1 cellular context compared by ENCODE assay signal in the genomic region with DNA sequence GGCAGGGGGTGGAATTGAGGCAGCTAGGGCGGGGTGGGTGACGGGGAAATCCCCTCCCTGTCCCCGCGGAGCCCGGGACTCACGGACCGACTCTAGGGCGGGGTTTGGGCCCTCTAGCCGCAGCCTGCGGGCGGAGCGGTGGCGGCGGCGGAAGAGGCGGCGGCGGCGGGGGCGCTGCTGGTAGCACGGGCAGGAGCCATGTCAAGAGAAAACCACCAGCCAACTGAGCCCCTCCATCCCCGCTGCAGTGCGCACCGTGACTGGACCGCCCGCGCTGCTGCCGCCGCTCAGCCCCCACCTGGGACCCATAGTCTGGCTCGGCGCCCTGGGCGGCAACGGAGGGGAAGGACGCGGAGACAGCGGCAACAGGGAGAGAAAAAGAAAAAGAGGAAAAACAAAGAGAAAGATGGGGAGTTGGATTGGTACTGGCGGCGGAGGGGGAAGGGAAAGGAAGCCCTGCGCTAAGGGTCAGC.
A peak's percentile ranks its signal among the peaks of the same experiment; 100 is the strongest.
TF ChIP-seq lines count a peak whose summit lies in the region.

No MANE protein-coding gene starts in this region.

TF ChIP-seq in HepG2, 621 proteins besides CTCF, POLR2A, EP300 and RAD21 (continued from another document and continues in another):
- no peak for TF ChIP-seq ONECUT2 (CRISPR knock-in tag; IDR thresholded peaks at IDR 0.05)
- TF ChIP-seq, protein P1, sequence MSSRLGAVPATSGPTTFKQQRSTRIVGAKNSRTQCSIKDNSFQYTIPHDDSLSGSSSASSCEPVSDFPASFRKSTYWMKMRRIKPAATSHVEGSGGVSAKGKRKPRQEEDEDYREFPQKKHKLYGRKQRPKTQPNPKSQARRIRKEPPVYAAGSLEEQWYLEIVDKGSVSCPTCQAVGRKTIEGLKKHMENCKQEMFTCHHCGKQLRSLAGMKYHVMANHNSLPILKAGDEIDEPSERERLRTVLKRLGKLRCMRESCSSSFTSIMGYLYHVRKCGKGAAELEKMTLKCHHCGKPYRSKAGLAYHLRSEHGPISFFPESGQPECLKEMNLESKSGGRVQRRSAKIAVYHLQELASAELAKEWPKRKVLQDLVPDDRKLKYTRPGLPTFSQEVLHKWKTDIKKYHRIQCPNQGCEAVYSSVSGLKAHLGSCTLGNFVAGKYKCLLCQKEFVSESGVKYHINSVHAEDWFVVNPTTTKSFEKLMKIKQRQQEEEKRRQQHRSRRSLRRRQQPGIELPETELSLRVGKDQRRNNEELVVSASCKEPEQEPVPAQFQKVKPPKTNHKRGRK (CRISPR knock-in tag; IDR thresholded peaks at IDR 0.05), result 0 out of 2 replicates have a peak, but pooled peaks have one; percentile 59
- TF ChIP-seq ARNT2 (CRISPR knock-in tag; IDR thresholded peaks at IDR 0.05; ENCODE audit: low read depth), result no peak; the same call in none of the 2 replicates
- peak; percentile 47; the same call in 1 of the 2 replicates for TF ChIP-seq MTA1 (CRISPR knock-in tag; IDR thresholded peaks at IDR 0.05; ENCODE audit: borderline replicate concordance)
- no peak for TF ChIP-seq THAP11 (CRISPR knock-in tag; IDR thresholded peaks at IDR 0.05)
- TF ChIP-seq, protein P2, sequence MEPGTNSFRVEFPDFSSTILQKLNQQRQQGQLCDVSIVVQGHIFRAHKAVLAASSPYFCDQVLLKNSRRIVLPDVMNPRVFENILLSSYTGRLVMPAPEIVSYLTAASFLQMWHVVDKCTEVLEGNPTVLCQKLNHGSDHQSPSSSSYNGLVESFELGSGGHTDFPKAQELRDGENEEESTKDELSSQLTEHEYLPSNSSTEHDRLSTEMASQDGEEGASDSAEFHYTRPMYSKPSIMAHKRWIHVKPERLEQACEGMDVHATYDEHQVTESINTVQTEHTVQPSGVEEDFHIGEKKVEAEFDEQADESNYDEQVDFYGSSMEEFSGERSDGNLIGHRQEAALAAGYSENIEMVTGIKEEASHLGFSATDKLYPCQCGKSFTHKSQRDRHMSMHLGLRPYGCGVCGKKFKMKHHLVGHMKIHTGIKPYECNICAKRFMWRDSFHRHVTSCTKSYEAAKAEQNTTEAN (CRISPR knock-in tag; conservative IDR thresholded peaks at IDR 0.05), result 0 out of 2 replicates have a peak, but pooled peaks have one; percentile 8
- no peak for TF ChIP-seq ZNF792 (CRISPR knock-in tag; IDR thresholded peaks at IDR 0.05)
- TF ChIP-seq PAF1 (CRISPR knock-in tag; IDR thresholded peaks at IDR 0.05), result no peak
- TF ChIP-seq ZNF629 (CRISPR knock-in tag; conservative IDR thresholded peaks at IDR 0.05), result no peak
- TF ChIP-seq, protein P3, sequence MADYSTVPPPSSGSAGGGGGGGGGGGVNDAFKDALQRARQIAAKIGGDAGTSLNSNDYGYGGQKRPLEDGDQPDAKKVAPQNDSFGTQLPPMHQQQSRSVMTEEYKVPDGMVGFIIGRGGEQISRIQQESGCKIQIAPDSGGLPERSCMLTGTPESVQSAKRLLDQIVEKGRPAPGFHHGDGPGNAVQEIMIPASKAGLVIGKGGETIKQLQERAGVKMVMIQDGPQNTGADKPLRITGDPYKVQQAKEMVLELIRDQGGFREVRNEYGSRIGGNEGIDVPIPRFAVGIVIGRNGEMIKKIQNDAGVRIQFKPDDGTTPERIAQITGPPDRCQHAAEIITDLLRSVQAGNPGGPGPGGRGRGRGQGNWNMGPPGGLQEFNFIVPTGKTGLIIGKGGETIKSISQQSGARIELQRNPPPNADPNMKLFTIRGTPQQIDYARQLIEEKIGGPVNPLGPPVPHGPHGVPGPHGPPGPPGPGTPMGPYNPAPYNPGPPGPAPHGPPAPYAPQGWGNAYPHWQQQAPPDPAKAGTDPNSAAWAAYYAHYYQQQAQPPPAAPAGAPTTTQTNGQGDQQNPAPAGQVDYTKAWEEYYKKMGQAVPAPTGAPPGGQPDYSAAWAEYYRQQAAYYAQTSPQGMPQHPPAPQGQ (CRISPR knock-in tag; IDR thresholded peaks at IDR 0.05; ENCODE audit: borderline replicate concordance), result no peak
- TF ChIP-seq ZNF292 (CRISPR knock-in tag; IDR thresholded peaks at IDR 0.05; ENCODE audit: borderline replicate concordance, low read depth), result no peak
- peak; percentile 47; the same call in 1 of the 2 replicates for TF ChIP-seq EED (CRISPR knock-in tag; IDR thresholded peaks at IDR 0.05)
- no peak for TF ChIP-seq FOXA1 (IDR thresholded peaks at IDR 0.05)
- TF ChIP-seq FOXA1 (CRISPR knock-in tag; IDR thresholded peaks at IDR 0.05), result no peak
- TF ChIP-seq FOXP1 (IDR thresholded peaks at IDR 0.05), result no peak
- TF ChIP-seq FOXP1 (CRISPR knock-in tag; IDR thresholded peaks at IDR 0.05), result no peak
- no peak for TF ChIP-seq ZFYVE20 (CRISPR knock-in tag; IDR thresholded peaks at IDR 0.05; ENCODE audit: borderline replicate concordance, low read depth)
- no peak for TF ChIP-seq ZFP1 (CRISPR knock-in tag; IDR thresholded peaks at IDR 0.05)
- no peak for TF ChIP-seq NFYC (CRISPR knock-in tag; IDR thresholded peaks at IDR 0.05)
- TF ChIP-seq, protein P4, sequence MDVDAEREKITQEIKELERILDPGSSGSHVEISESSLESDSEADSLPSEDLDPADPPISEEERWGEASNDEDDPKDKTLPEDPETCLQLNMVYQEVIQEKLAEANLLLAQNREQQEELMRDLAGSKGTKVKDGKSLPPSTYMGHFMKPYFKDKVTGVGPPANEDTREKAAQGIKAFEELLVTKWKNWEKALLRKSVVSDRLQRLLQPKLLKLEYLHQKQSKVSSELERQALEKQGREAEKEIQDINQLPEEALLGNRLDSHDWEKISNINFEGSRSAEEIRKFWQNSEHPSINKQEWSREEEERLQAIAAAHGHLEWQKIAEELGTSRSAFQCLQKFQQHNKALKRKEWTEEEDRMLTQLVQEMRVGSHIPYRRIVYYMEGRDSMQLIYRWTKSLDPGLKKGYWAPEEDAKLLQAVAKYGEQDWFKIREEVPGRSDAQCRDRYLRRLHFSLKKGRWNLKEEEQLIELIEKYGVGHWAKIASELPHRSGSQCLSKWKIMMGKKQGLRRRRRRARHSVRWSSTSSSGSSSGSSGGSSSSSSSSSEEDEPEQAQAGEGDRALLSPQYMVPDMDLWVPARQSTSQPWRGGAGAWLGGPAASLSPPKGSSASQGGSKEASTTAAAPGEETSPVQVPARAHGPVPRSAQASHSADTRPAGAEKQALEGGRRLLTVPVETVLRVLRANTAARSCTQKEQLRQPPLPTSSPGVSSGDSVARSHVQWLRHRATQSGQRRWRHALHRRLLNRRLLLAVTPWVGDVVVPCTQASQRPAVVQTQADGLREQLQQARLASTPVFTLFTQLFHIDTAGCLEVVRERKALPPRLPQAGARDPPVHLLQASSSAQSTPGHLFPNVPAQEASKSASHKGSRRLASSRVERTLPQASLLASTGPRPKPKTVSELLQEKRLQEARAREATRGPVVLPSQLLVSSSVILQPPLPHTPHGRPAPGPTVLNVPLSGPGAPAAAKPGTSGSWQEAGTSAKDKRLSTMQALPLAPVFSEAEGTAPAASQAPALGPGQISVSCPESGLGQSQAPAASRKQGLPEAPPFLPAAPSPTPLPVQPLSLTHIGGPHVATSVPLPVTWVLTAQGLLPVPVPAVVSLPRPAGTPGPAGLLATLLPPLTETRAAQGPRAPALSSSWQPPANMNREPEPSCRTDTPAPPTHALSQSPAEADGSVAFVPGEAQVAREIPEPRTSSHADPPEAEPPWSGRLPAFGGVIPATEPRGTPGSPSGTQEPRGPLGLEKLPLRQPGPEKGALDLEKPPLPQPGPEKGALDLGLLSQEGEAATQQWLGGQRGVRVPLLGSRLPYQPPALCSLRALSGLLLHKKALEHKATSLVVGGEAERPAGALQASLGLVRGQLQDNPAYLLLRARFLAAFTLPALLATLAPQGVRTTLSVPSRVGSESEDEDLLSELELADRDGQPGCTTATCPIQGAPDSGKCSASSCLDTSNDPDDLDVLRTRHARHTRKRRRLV (CRISPR knock-in tag; IDR thresholded peaks at IDR 0.05), result no peak
- TF ChIP-seq MYNN (CRISPR knock-in tag; IDR thresholded peaks at IDR 0.05; ENCODE audit: low read depth), result no peak
- TF ChIP-seq KDM5A (IDR thresholded peaks at IDR 0.05; ENCODE audit: borderline replicate concordance, low read length), result peak; percentile 75; the same call in 1 of the 2 replicates
- TF ChIP-seq, protein P5, sequence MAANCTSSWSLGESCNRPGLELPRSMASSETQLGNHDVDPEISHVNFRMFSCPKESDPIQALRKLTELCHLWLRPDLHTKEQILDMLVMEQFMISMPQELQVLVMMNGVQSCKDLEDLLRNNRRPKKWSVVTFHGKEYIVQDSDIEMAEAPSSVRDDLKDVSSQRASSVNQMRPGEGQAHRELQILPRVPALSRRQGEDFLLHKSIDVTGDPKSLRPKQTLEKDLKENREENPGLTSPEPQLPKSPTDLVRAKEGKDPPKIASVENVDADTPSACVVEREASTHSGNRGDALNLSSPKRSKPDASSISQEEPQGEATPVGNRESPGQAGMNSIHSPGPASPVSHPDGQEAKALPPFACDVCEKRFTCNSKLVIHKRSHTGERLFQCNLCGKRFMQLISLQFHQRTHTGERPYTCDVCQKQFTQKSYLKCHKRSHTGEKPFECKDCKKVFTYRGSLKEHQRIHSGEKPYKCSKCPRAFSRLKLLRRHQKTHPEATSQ (CRISPR knock-in tag; IDR thresholded peaks at IDR 0.05; ENCODE audit: borderline replicate concordance), result no peak
- no peak for TF ChIP-seq GFI1 (CRISPR knock-in tag; IDR thresholded peaks at IDR 0.05; ENCODE audit: borderline replicate concordance)
- peak; percentile 93 for TF ChIP-seq RBM39 (IDR thresholded peaks at IDR 0.05; ENCODE audit: low read depth, low read length, poor library complexity, severe bottlenecking)
- TF ChIP-seq ZNF496 (CRISPR knock-in tag; IDR thresholded peaks at IDR 0.05; ENCODE audit: insufficient replicate concordance), result no peak
- TF ChIP-seq, protein P6, sequence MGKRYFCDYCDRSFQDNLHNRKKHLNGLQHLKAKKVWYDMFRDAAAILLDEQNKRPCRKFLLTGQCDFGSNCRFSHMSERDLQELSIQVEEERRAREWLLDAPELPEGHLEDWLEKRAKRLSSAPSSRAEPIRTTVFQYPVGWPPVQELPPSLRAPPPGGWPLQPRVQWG (CRISPR knock-in tag; IDR thresholded peaks at IDR 0.05; ENCODE audit: borderline replicate concordance, low read depth), result no peak
- no peak for TF ChIP-seq TEAD2 (CRISPR knock-in tag; IDR thresholded peaks at IDR 0.05)
- TF ChIP-seq, protein P7, sequence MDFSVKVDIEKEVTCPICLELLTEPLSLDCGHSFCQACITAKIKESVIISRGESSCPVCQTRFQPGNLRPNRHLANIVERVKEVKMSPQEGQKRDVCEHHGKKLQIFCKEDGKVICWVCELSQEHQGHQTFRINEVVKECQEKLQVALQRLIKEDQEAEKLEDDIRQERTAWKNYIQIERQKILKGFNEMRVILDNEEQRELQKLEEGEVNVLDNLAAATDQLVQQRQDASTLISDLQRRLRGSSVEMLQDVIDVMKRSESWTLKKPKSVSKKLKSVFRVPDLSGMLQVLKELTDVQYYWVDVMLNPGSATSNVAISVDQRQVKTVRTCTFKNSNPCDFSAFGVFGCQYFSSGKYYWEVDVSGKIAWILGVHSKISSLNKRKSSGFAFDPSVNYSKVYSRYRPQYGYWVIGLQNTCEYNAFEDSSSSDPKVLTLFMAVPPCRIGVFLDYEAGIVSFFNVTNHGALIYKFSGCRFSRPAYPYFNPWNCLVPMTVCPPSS (IDR thresholded peaks at IDR 0.05), result no peak
- no peak for TF ChIP-seq ZNF24 (IDR thresholded peaks at IDR 0.05)
- no peak for TF ChIP-seq DPF2 (CRISPR knock-in tag; IDR thresholded peaks at IDR 0.05; ENCODE audit: borderline replicate concordance, low read depth)
- TF ChIP-seq NR2F2 (IDR thresholded peaks at IDR 0.05; ENCODE audit: borderline replicate concordance, low read depth), result no peak
- TF ChIP-seq SNAI1 (CRISPR knock-in tag; IDR thresholded peaks at IDR 0.05; ENCODE audit: borderline replicate concordance), result no peak
- no peak for TF ChIP-seq ZFP36L2 (CRISPR knock-in tag; IDR thresholded peaks at IDR 0.05)
- TF ChIP-seq BRD4 (CRISPR knock-in tag; IDR thresholded peaks at IDR 0.05), result peak; percentile 77
- TF ChIP-seq RFX3 (CRISPR knock-in tag; IDR thresholded peaks at IDR 0.05), result no peak
- TF ChIP-seq IKZF4 (CRISPR knock-in tag; IDR thresholded peaks at IDR 0.05; ENCODE audit: borderline replicate concordance, low read depth, not compliant biosample characterization), result no peak
- no peak for TF ChIP-seq BRCA1 (CRISPR knock-in tag; IDR thresholded peaks at IDR 0.05)
- TF ChIP-seq, protein P8, sequence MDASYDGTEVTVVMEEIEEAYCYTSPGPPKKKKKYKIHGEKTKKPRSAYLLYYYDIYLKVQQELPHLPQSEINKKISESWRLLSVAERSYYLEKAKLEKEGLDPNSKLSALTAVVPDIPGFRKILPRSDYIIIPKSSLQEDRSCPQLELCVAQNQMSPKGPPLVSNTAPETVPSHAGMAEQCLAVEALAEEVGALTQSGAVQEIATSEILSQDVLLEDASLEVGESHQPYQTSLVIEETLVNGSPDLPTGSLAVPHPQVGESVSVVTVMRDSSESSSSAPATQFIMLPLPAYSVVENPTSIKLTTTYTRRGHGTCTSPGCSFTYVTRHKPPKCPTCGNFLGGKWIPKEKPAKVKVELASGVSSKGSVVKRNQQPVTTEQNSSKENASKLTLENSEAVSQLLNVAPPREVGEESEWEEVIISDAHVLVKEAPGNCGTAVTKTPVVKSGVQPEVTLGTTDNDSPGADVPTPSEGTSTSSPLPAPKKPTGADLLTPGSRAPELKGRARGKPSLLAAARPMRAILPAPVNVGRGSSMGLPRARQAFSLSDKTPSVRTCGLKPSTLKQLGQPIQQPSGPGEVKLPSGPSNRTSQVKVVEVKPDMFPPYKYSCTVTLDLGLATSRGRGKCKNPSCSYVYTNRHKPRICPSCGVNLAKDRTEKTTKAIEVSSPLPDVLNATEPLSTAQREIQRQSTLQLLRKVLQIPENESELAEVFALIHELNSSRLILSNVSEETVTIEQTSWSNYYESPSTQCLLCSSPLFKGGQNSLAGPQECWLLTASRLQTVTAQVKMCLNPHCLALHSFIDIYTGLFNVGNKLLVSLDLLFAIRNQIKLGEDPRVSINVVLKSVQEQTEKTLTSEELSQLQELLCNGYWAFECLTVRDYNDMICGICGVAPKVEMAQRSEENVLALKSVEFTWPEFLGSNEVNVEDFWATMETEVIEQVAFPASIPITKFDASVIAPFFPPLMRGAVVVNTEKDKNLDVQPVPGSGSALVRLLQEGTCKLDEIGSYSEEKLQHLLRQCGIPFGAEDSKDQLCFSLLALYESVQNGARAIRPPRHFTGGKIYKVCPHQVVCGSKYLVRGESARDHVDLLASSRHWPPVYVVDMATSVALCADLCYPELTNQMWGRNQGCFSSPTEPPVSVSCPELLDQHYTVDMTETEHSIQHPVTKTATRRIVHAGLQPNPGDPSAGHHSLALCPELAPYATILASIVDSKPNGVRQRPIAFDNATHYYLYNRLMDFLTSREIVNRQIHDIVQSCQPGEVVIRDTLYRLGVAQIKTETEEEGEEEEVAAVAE (CRISPR knock-in tag; IDR thresholded peaks at IDR 0.05; ENCODE audit: borderline replicate concordance), result no peak; the same call in 1 of the 2 replicates
- no peak for TF ChIP-seq MAFK (conservative IDR thresholded peaks at IDR 0.05 in 1 of 2, IDR thresholded peaks at IDR 0.05 in 1 of 2; ENCODE audit: low read length in 2 of 2)
- TF ChIP-seq, protein P9, sequence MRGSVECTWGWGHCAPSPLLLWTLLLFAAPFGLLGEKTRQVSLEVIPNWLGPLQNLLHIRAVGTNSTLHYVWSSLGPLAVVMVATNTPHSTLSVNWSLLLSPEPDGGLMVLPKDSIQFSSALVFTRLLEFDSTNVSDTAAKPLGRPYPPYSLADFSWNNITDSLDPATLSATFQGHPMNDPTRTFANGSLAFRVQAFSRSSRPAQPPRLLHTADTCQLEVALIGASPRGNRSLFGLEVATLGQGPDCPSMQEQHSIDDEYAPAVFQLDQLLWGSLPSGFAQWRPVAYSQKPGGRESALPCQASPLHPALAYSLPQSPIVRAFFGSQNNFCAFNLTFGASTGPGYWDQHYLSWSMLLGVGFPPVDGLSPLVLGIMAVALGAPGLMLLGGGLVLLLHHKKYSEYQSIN (CRISPR knock-in tag; IDR thresholded peaks at IDR 0.05; ENCODE audit: borderline replicate concordance), result no peak
- no peak for TF ChIP-seq SMARCC2 (IDR thresholded peaks at IDR 0.05)
- no peak for TF ChIP-seq MIXL1 (CRISPR knock-in tag; IDR thresholded peaks at IDR 0.05)
- TF ChIP-seq ZNF430 (CRISPR knock-in tag; IDR thresholded peaks at IDR 0.05), result no peak
